Comparison of ENCODE assay signal across 8 cellular contexts in genomic region chr15:73964736-73965093, GRCh38. TPM values are rescaled to one million over a fixed set of nuclear protein-coding genes. Genes with fewer than 3 reads are reported as not detected.
DNase-seq lines count a peak whose midpoint lies in the region; ATAC-seq and TF ChIP-seq lines count a peak whose summit lies in the region.

No MANE protein-coding gene starts in this region.

- BruUV-seq in Calu3 (replicated peaks; lab: Mats Ljungman, UMichigan), result no TSS peak

- H3K4me3 ChIP-seq in GM23248 (no peak overlapping the region), smooth muscle cell (no peak overlapping the region)

- H2AFZ ChIP-seq in GM23248, result peak overlapping the region; percentile 66; the same call in 1 of the 2 replicates
- H2AFZ ChIP-seq in smooth muscle cell (ENCODE audit: low read depth), result no peak overlapping the region

- no peak overlapping the region for H3K9ac ChIP-seq in GM23248
- no peak overlapping the region for H3K9ac ChIP-seq in smooth muscle cell (ENCODE audit: low read depth)

- WGBS in GM23248 (ENCODE audit: low coverage in 1 of 2, low lambda C conversion rate in 2 of 2, missing lambda C conversion rate in 2 of 2), 2 experiments, result 7 to 12% methylated on average over 11 of the region's 11 CpGs
- 15% methylated on average over 11 of the region's 11 CpGs for WGBS in smooth muscle cell (ENCODE audit: low lambda C conversion rate)

- peaks cover 35% of the 10 kb centered on the region for H3K4me1 ChIP-seq in GM23248 (ENCODE audit: insufficient read depth)
- H3K4me1 ChIP-seq in smooth muscle cell (ENCODE audit: low read depth), result peaks cover 13% of the 10 kb centered on the region

- ATAC-seq in GM18870 (IDR thresholded peaks at IDR 0.05; ENCODE audit: unreplicated experiment), result no peak

- H3K36me3 Mint-ChIP-seq in Calu3 (ENCODE audit: insufficient read depth, unreplicated experiment), result peaks cover 7% of the 10 kb centered on the region

- TF ChIP-seq CTCF in Calu3 (IDR thresholded peaks at IDR 0.05; ENCODE audit: unreplicated experiment), result peak; percentile 96
- peak; percentile 96 for TF ChIP-seq CTCF in smooth muscle cell (IDR thresholded peaks at IDR 0.05; ENCODE audit: borderline replicate concordance, insufficient read depth, poor library complexity, severe bottlenecking)

- no peaks in the 10 kb centered on the region for H3K27me3 Mint-ChIP-seq in Calu3 (ENCODE audit: unreplicated experiment)

- H3K9me3 Mint-ChIP-seq in Calu3 (ENCODE audit: low read depth, unreplicated experiment), result no peaks in the 10 kb centered on the region

- no peak overlapping the region for H3K27ac ChIP-seq in GM23248
- peak overlapping the region; percentile 37 for H3K27ac ChIP-seq in smooth muscle cell (ENCODE audit: low read depth)

- H4K20me1 ChIP-seq in GM23248 (ENCODE audit: insufficient read depth) (no peaks in the 10 kb centered on the region), smooth muscle cell (ENCODE audit: low read depth) (no peaks in the 10 kb centered on the region)

- H3K36me3 ChIP-seq in GM23248 (ENCODE audit: low read depth), result no peaks in the 10 kb centered on the region
- no peaks in the 10 kb centered on the region for H3K36me3 ChIP-seq in smooth muscle cell (ENCODE audit: low read depth)

- DNase-seq in Calu3, result peak; percentile 91
- peak; percentile 77 for DNase-seq in GM23248
- DNase-seq in NCI-H146 treated with DMSO at 0.1 percent for 48 hours (lab: John Stamatoyannopoulos, UW; ENCODE audit: unreplicated experiment), result peak; percentile 50
- peak; percentile 69 for DNase-seq in T1000 (lab: John Stamatoyannopoulos, UW)
- DNase-seq in astrocyte of the hippocampus (ENCODE audit: low read depth, low spot score), result peak; percentile 87
- DNase-seq in iPS DF 19.7 (ENCODE audit: low read depth, low spot score), result peak; percentile 83
- DNase-seq in smooth muscle cell (lab: John Stamatoyannopoulos, UW; ENCODE audit: unreplicated experiment), result peak; percentile 71

- H3K4me2 ChIP-seq in GM23248 (ENCODE audit: unreplicated experiment) (peak overlapping the region; percentile 24), smooth muscle cell (peak overlapping the region; percentile 76)

- in situ Hi-C loops in GM23248 (cut with MboI), result no loop called here

- H3F3A ChIP-seq in GM23248 (ENCODE audit: insufficient read depth) (peaks cover 17% of the 10 kb centered on the region; the same call in 1 of the 2 replicates), smooth muscle cell (ENCODE audit: low read depth) (peaks cover 8% of the 10 kb centered on the region)

- H3K79me2 ChIP-seq in GM23248 (ENCODE audit: insufficient read depth) (no peaks in the 10 kb centered on the region), smooth muscle cell (ENCODE audit: low read depth) (no peaks in the 10 kb centered on the region)

- H3K4me1 Mint-ChIP-seq in Calu3 (ENCODE audit: low read depth, unreplicated experiment), result peaks cover 23% of the 10 kb centered on the region

- CTCF ChIA-PET in Calu3 (lab: Charles Lee), result interaction anchor here (0.5 to 3.7 kb wide), 7 partner anchors 8 to 91 kb away, joined by 3 to 52 read pairs (median 5); no protein-coding TSS in a partner anchor

- H3K27ac Mint-ChIP-seq in Calu3 (ENCODE audit: unreplicated experiment), result peak overlapping the region; percentile 19

- H3K4me3 Mint-ChIP-seq in Calu3 (ENCODE audit: low read depth, unreplicated experiment), result no peak overlapping the region

- H3K9me2 ChIP-seq in GM23248 (ENCODE audit: insufficient read depth), result no peaks in the 10 kb centered on the region

- H3K9me3 ChIP-seq in GM23248 (ENCODE audit: low read depth) (no peaks in the 10 kb centered on the region), smooth muscle cell (replicated peaks; ENCODE audit: low read depth) (no peaks in the 10 kb centered on the region)

- H3K27me3 ChIP-seq in GM23248 (replicated peaks; ENCODE audit: insufficient read depth), result no peaks in the 10 kb centered on the region
- no peaks in the 10 kb centered on the region for H3K27me3 ChIP-seq in smooth muscle cell (ENCODE audit: low read depth)

- intact Hi-C loops in Calu3 (cut with micrococcal nuclease; ENCODE audit: unreplicated experiment), result no loop called here

RNA-seq across cellular contexts. Expression of gene STOML1, which starts 27.4 kb away (rescaled TPM):
- total RNA-seq in Calu3 (2022), result 18.3 and 19.7 TPM in 2 replicates
- 27.8 and 43.9 TPM in 2 replicates for total RNA-seq in GM23248 (2014; rRNA removed; shearing (Covaris generic))
- 26.9 and 27.2 TPM in 2 replicates for polyA plus RNA-seq in GM23248 (2016; fragmentation: Nextera tagmentation; extraction: Ambion mirVana)
- total RNA-seq in smooth muscle cell, result 9.3 and 12.4 TPM in 2 replicates
- 23.7 and 27.5 TPM in 2 replicates for polyA plus RNA-seq in smooth muscle cell

RNA-seq across cellular contexts. Expression of gene PML, which starts 29.8 kb away (rescaled TPM):
- total RNA-seq in Calu3 (2022) (120 and 153 TPM in 2 replicates), smooth muscle cell (21.6 and 34.1 TPM in 2 replicates)
- 55.3 and 74.7 TPM in 2 replicates for total RNA-seq in GM23248 (2014; rRNA removed; shearing (Covaris generic))
- polyA plus RNA-seq in GM23248 (2016; fragmentation: Nextera tagmentation; extraction: Ambion mirVana) (52.9 and 58.0 TPM in 2 replicates), smooth muscle cell (33.7 and 39.4 TPM in 2 replicates)

RNA-seq across cellular contexts. Expression of gene LOXL1, which starts 38.5 kb away (rescaled TPM):
- total RNA-seq in Calu3 (2022) (2.1 and 2.2 TPM in 2 replicates), smooth muscle cell (239 and 252 TPM in 2 replicates)
- 534 and 540 TPM in 2 replicates for total RNA-seq in GM23248 (2014; rRNA removed; shearing (Covaris generic))
- polyA plus RNA-seq in GM23248 (2016; fragmentation: Nextera tagmentation; extraction: Ambion mirVana) (396 and 401 TPM in 2 replicates), smooth muscle cell (736 and 899 TPM in 2 replicates)

Comparison
In these comparisons a context has a peak if more than half of its experiments do, and no peak if none do; other contexts are left out.
1. RNA of gene LOXL1, which starts 38.5 kb away (total RNA-seq): 534 to 540 TPM in GM23248 and 239 to 252 TPM in smooth muscle cell; 2.1 to 2.2 TPM in Calu3; every median in the first group is over 10 times any median in the second.
2. Peak in every context shown above with its lines, with median percentiles within 50 percentile points of each other: DNase-seq.